Comparison of ENCODE assay signal across 10 cellular contexts in genomic region chr12:85835417-85835809, GRCh38. TPM values are rescaled to one million over a fixed set of nuclear protein-coding genes. Genes with fewer than 3 reads are reported as not detected.
A peak's percentile ranks its signal among the peaks of the same experiment; 100 is the strongest.
DNase-seq lines count a peak whose midpoint lies in the region; ATAC-seq, FAIRE-seq and TF ChIP-seq lines count a peak whose summit lies in the region.
"Had no signal": no experiment of that assay in that cellular context is flagged by ENCODE, and none has a peak within 500 bp of the region (broad histone marks: within the 10 kb centered on the region; RNA-seq: fewer than 3 reads in every experiment).

No MANE protein-coding gene starts in this region.

- no peaks in the 10 kb centered on the region for H3K4me1 ChIP-seq in pancreas
- H3K4me1 ChIP-seq: SJSA1 had no signal

- intact Hi-C loops in pancreas (cut with DNase I): no loop called here

- peak overlapping the region; percentile 68 for H3K4me3 ChIP-seq in fibroblast of the aortic adventitia (ENCODE audit: low read depth, low read length)
- peak overlapping the region; percentile 3 to 44 (median 22) for H3K4me3 ChIP-seq in pancreas
- H3K4me3 ChIP-seq: SJSA1 had no signal

- peak overlapping the region in 3 of 4 donors; percentile 38 to 84 (median 83) for H3K27ac ChIP-seq in pancreas
- H3K27ac ChIP-seq: SJSA1 had no signal

- no peak for TF ChIP-seq POLR2A in GM12892 (IDR thresholded peaks at IDR 0.05; ENCODE audit: low read depth, low read length)

- DNase-seq in A172 (ENCODE audit: low spot score) (peak; percentile 16), fibroblast of the aortic adventitia (ENCODE audit: low read depth) (peak; percentile 78), pancreas (no peak), GM12892 (ENCODE audit: insufficient read length) (no peak), NCI-H2171 (lab: John Stamatoyannopoulos, UW) (no peak)

- no peaks in the 10 kb centered on the region for H3K27me3 ChIP-seq in pancreas
- H3K27me3 ChIP-seq: SJSA1 had no signal

- no peaks in the 10 kb centered on the region for H3K36me3 ChIP-seq in pancreas
- H3K36me3 ChIP-seq: SJSA1 had no signal

- no peak for TF ChIP-seq CTCF in fibroblast of the aortic adventitia (IDR thresholded peaks at IDR 0.05; ENCODE audit: insufficient read depth, low read length)
- TF ChIP-seq CTCF in pancreas (IDR thresholded peaks at IDR 0.05): no peak

- FAIRE-seq in pancreas (lab: Jason Lieb, UNC) (no peak), GM12892 (lab: Jason Lieb, UNC) (no peak)
- FAIRE-seq: colon had no signal

- ATAC-seq in SK-N-SH treated with all-trans-retinoic acid at 6 μM for 48 hours (peak; percentile 72), pancreas (peak in 3 of 4 donors; percentile 37 to 51 (median 44)), HG02642 (IDR thresholded peaks at IDR 0.05; ENCODE audit: poor library complexity, unreplicated experiment) (no peak), GM19035 (IDR thresholded peaks at IDR 0.05; ENCODE audit: unreplicated experiment) (no peak)

- H3K9me3 ChIP-seq in pancreas: no peaks in the 10 kb centered on the region
- H3K9me3 ChIP-seq: SJSA1 had no signal

TF ChIP-seq in SK-N-SH treated with all-trans-retinoic acid at 6 μM for 48 hours, 23 proteins besides CTCF, POLR2A, EP300 and RAD21:
- TF ChIP-seq ISL1 (CRISPR knock-in tag; IDR thresholded peaks at IDR 0.05): no peak
- no peak for TF ChIP-seq ZNF8 (CRISPR knock-in tag; IDR thresholded peaks at IDR 0.05)
- no peak for TF ChIP-seq POU6F1 (CRISPR knock-in tag; IDR thresholded peaks at IDR 0.05; ENCODE audit: borderline replicate concordance, low read depth)
- no peak for TF ChIP-seq BACH2 (CRISPR knock-in tag; IDR thresholded peaks at IDR 0.05; ENCODE audit: borderline replicate concordance)
- TF ChIP-seq ZC3H10 (CRISPR knock-in tag; IDR thresholded peaks at IDR 0.05): no peak
- TF ChIP-seq ZFP3 (CRISPR knock-in tag; IDR thresholded peaks at IDR 0.05): no peak
- TF ChIP-seq CREB5 (CRISPR knock-in tag; IDR thresholded peaks at IDR 0.05; ENCODE audit: low read depth): no peak
- TF ChIP-seq PATZ1 (CRISPR knock-in tag; IDR thresholded peaks at IDR 0.05; ENCODE audit: borderline replicate concordance): no peak
- no peak for TF ChIP-seq TOX (CRISPR knock-in tag; IDR thresholded peaks at IDR 0.05; ENCODE audit: borderline replicate concordance)
- no peak for TF ChIP-seq GLIS3 (CRISPR knock-in tag; IDR thresholded peaks at IDR 0.05)
- no peak for TF ChIP-seq PPARA (CRISPR knock-in tag; IDR thresholded peaks at IDR 0.05; ENCODE audit: borderline replicate concordance)
- no peak for TF ChIP-seq ARNTL (CRISPR knock-in tag; IDR thresholded peaks at IDR 0.05; ENCODE audit: borderline replicate concordance, low read depth)

RNA-seq across cellular contexts. Expression of gene RASSF9, which starts 0.8 kb away (rescaled TPM):
- 0.74 and 1.4 TPM in 2 replicates for total RNA-seq in A172 (2014; rRNA removed; shearing (Covaris generic))
- total RNA-seq in fibroblast of the aortic adventitia (ENCODE audit: low replicate concordance): 7.7 and 8.5 TPM in 2 replicates
- total RNA-seq in pancreas: 1 to 10 TPM in 5 of 6 donors, under 1 TPM in 1; 0.91 to 5.4 (median 1.5) TPM
- polyA plus RNA-seq in pancreas: under 1 TPM; 0.68 TPM
- polyA plus RNA-seq in GM12892 (2012; ENCODE audit: missing spikeins): not detected
- total RNA-seq: SJSA1 had no signal

RNA-seq across cellular contexts. Expression of gene NTS, which starts 38.7 kb away (rescaled TPM):
- total RNA-seq in A172 (2014; rRNA removed; shearing (Covaris generic)): not detected in 2 replicates
- total RNA-seq in fibroblast of the aortic adventitia (ENCODE audit: low replicate concordance) (0.09 TPM in 1 of 2 replicates, not detected in the other), pancreas (not detected)
- 1 to 10 TPM in 1 of 2 donors, under 1 TPM in 1; 0.33 to 1.8 TPM for polyA plus RNA-seq in pancreas
- polyA plus RNA-seq in GM12892 (2012; ENCODE audit: missing spikeins): not detected
- total RNA-seq: SJSA1 had no signal

Comparison
In these comparisons a context has a peak if more than half of its experiments do, and no peak if none do; other contexts are left out.
1. DNase-seq: peak in A172 (single experiment) and fibroblast of the aortic adventitia (single experiment); none in pancreas (0 of 6), GM12892 (single experiment) and NCI-H2171 (single experiment).
2. ATAC-seq: peak in SK-N-SH treated with all-trans-retinoic acid at 6 μM for 48 hours (single experiment) and pancreas (3 of 4); none in HG02642 (single experiment) and GM19035 (single experiment).